Comparison of ENCODE assay signal across 9 cellular contexts in the genomic region with DNA sequence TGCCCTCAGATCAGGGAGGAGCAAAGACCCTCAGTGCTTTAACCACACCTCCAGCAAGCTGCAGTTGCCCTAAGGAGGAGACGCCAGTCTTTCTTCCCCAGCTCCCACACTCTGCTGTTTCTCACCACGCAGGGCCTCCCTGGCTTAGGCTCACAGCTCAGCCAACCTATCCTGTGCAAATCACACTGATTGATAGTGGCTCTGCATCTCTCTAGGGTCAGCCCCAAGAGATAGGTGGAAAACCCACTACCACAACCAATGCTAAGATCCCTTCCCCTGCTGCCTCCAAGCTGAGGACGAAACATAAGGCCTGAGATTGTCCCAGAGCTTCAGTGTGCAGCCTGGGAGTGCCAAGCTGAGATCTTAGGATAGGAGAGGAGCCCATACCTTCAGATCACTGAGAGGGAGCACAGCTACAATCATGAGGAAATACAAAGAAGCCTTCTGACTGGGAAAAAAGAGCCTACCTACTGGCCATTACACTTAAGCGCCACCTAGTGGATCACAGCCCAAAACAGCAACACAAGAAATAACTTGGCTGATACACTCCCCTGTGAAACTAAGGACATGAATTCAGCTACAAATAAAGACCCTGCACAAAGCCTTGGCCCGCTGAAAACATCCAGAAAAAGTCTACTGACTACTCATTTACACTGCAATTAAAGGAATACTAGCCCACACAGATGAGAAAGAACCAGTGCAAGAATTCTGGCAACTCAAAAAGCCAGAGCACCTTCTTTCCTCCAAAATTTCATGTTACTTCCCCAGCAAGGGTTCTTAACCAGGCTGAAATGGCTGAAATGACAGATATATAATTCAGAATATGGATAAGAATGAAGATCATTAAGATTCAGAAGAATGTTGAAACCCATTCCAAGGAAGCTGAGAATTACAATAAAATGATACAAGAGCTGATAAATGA.
A peak's percentile ranks its signal among the peaks of the same experiment; 100 is the strongest.
DNase-seq lines count a peak whose midpoint lies in the region; ATAC-seq and TF ChIP-seq lines count a peak whose summit lies in the region.
"Had no signal": no experiment of that assay in that cellular context is flagged by ENCODE, and none has a peak within 500 bp of the region (broad histone marks: within the 10 kb centered on the region; RNA-seq: fewer than 3 reads in every experiment).

No MANE protein-coding gene starts in this region.

- ATAC-seq in HG03064 (IDR thresholded peaks at IDR 0.05; ENCODE audit: low read depth, unreplicated experiment) = peak; percentile 60

- in situ Hi-C loops in GM13977 (cut with MboI; ENCODE audit: low pct_unique_long_range_greater_than_20kb, low sequenced_read_pairs, unreplicated experiment) = loop anchor here (25.0 kb wide), 1 partner anchor 361 kb away; no protein-coding TSS in a partner anchor
- in situ Hi-C loops in astrocyte of the cerebellum (cut with HindIII; ENCODE audit: low sequenced_read_pairs) = no loop called here

- intact Hi-C loops in testis (cut with DNase I; ENCODE audit: low total_unique reads) = no loop called here

- no peaks in the 10 kb centered on the region for H3K4me1 ChIP-seq in testis

- DNase-seq in GM13977 (ENCODE audit: low spot score) (peak; percentile 32), NCI-H748 (lab: John Stamatoyannopoulos, UW; ENCODE audit: unreplicated experiment) (peak; percentile 31), astrocyte of the cerebellum (ENCODE audit: low read depth) (peak; percentile 77), iris pigment epithelial cell (ENCODE audit: low read depth) (peak; percentile 83), testis (peak; percentile 82), GDM1 (lab: John Stamatoyannopoulos, UW) (no peak)

- peak; percentile 85 for TF ChIP-seq CTCF in C4-2B (conservative IDR thresholded peaks at IDR 0.05)
- peak; percentile 77 for TF ChIP-seq CTCF in GM13977 (IDR thresholded peaks at IDR 0.05; ENCODE audit: extremely low read depth, insufficient read depth, missing control alignments)
- TF ChIP-seq CTCF in astrocyte of the cerebellum (IDR thresholded peaks at IDR 0.05; ENCODE audit: low read depth, low read length, missing control alignments) = peak; percentile 87
- peak in 2 of 3 experiments; percentile 37 to 64 for TF ChIP-seq CTCF in testis (IDR thresholded peaks at IDR 0.05)

- H3K4me3 ChIP-seq in astrocyte of the cerebellum (ENCODE audit: low read depth, low read length) (no peak overlapping the region), testis (no peak overlapping the region)
- H3K4me3 ChIP-seq: skin epidermis had no signal

- H3K27me3 ChIP-seq in testis = no peaks in the 10 kb centered on the region

- no peaks in the 10 kb centered on the region for H3K9me3 ChIP-seq in testis

- TF ChIP-seq POLR2A in testis (IDR thresholded peaks at IDR 0.05) = no peak

- H3K36me3 ChIP-seq in testis (ENCODE audit: low read depth, missing control alignments) = no peaks in the 10 kb centered on the region

- 34 to 54% methylated on average over 4 to 5 of the region's 5 CpGs for WGBS in testis, 2 donors

- no peak overlapping the region for H3K27ac ChIP-seq in C4-2B
- H3K27ac ChIP-seq in testis = no peak overlapping the region
- H3K27ac ChIP-seq: skin epidermis had no signal
